Comparison of ENCODE assay signal across 10 cellular contexts in the genomic region with DNA sequence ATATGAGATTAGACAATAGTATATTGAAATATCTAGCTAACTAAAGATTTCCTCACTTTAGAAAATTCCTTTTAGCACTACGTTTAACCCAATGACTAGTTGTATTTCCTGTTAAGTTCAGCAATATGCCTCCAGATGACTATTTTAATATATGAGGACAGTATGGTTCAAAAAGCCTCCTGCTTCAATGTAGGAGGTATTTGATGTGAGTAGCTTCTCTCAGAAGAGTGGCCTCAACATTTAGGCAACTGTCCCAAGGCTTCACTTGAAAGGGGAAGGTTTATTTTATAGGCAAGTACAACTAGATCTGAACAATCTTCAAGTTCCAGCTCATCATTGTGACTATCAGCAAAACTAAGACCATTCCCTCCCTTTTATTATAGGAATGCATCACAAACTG. TPM values are rescaled to one million over a fixed set of nuclear protein-coding genes. Genes with fewer than 3 reads are reported as not detected.
DNase-seq lines count a peak whose midpoint lies in the region; ATAC-seq and TF ChIP-seq lines count a peak whose summit lies in the region.
"Had no signal": no experiment of that assay in that cellular context is flagged by ENCODE, and none has a peak within 500 bp of the region (broad histone marks: within the 10 kb centered on the region; RNA-seq: fewer than 3 reads in every experiment).

No MANE protein-coding gene starts in this region.

- peak overlapping the region; percentile 90 for H3K4me2 ChIP-seq in PC-3 (ENCODE audit: low read length)

- H3F3A ChIP-seq in PC-3 (ENCODE audit: low read length, unreplicated experiment) = no peaks in the 10 kb centered on the region

- no peak for TF ChIP-seq CTCF in GM12875 (IDR thresholded peaks at IDR 0.05; ENCODE audit: borderline replicate concordance, insufficient read depth, low read depth, low read length)
- TF ChIP-seq CTCF in PC-3 (conservative IDR thresholded peaks at IDR 0.05; ENCODE audit: low read depth, low read length) = no peak
- TF ChIP-seq CTCF in gastroesophageal sphincter (IDR thresholded peaks at IDR 0.05) = no peak

- WGBS in gastroesophageal sphincter (ENCODE audit: low coverage in 1 of 2), 2 donors = 19 to 31% methylated on average over 1 of the region's 1 CpG

- POLR2A ChIA-PET in PC-3 (lab: Charles Lee; ENCODE audit: unreplicated experiment) = interaction anchor here (0.6 kb wide), 1 partner anchor 320 kb away, joined by 3 read pairs; no protein-coding TSS in a partner anchor

- H3K36me3 ChIP-seq in PC-3 (ENCODE audit: low read depth, low read length) = no peaks in the 10 kb centered on the region
- H3K36me3 ChIP-seq in gastroesophageal sphincter = no peaks in the 10 kb centered on the region
- H3K36me3 ChIP-seq in skeletal muscle tissue (ENCODE audit: control insufficient read depth in 3 of 3, insufficient read depth in 3 of 3, low read length in 3 of 3) = peaks cover 0 to 4% (median 0%) of the 10 kb centered on the region in 3 donors

- H3K27me3 ChIP-seq in PC-3 (ENCODE audit: low read length) = no peaks in the 10 kb centered on the region
- H3K27me3 ChIP-seq in gastroesophageal sphincter = no peaks in the 10 kb centered on the region
- H3K27me3 ChIP-seq in skeletal muscle tissue (ENCODE audit: control insufficient read depth in 3 of 3, insufficient read depth in 3 of 3, low read length in 3 of 3) = no peaks in the 10 kb centered on the region

- no peaks in the 10 kb centered on the region for H4K20me1 ChIP-seq in PC-3 (ENCODE audit: low read length)

- ATAC-seq in PC-3 (no peak), gastroesophageal sphincter (no peak), esophagus mucosa (no peak), HG03469 (IDR thresholded peaks at IDR 0.05; ENCODE audit: unreplicated experiment) (no peak)

- intact Hi-C loops in PC-3 (cut with micrococcal nuclease) = loop anchor here (10.0 kb wide), 1 partner anchor 1380 kb away; no protein-coding TSS in a partner anchor

- DNase-seq in PC-3 = no peak
- DNase-seq in cerebellar nuclear complex (lab: John Stamatoyannopoulos, UW) = no peak
- no peak for DNase-seq in NCI-H82 (lab: John Stamatoyannopoulos, UW)
- DNase-seq: CD4-positive, alpha-beta T cell; small intestine had no signal

- TF ChIP-seq EP300 in gastroesophageal sphincter (IDR thresholded peaks at IDR 0.05) = no peak

- CTCF ChIA-PET in PC-3 (lab: Charles Lee) = no interaction called here

- no peaks in the 10 kb centered on the region for H3K9me2 ChIP-seq in PC-3 (replicated peaks; ENCODE audit: low read length)

- no peaks in the 10 kb centered on the region for H3K9me3 ChIP-seq in PC-3 (ENCODE audit: low read length)
- no peaks in the 10 kb centered on the region for H3K9me3 ChIP-seq in gastroesophageal sphincter
- H3K9me3 ChIP-seq in skeletal muscle tissue (ENCODE audit: control insufficient read depth in 3 of 3, low read length in 3 of 3) = no peaks in the 10 kb centered on the region

- H2AFZ ChIP-seq in PC-3 (ENCODE audit: low read length) = no peak overlapping the region

- no TSS peak for BruUV-seq in PC-3 (replicated peaks; lab: Mats Ljungman, UMichigan)

- TF ChIP-seq POLR2A in gastroesophageal sphincter (IDR thresholded peaks at IDR 0.05) = no peak

- peaks cover 27% of the 10 kb centered on the region for H3K79me2 ChIP-seq in PC-3 (ENCODE audit: low read length)

- H3K4me3 ChIP-seq in GM12875 (ENCODE audit: low read depth, low read length) (peak overlapping the region; percentile 37), PC-3 (ENCODE audit: low read length) (0 out of 2 replicates have a peak overlapping the region, but pooled peaks have one; percentile 85), gastroesophageal sphincter (peak overlapping the region; percentile 68 to 79), skeletal muscle tissue (ENCODE audit: low read length in 3 of 3) (peak overlapping the region; percentile 17 to 93 (median 42))

- peaks cover 21% of the 10 kb centered on the region for H3K4me1 ChIP-seq in PC-3 (ENCODE audit: insufficient read depth, low read length)
- H3K4me1 ChIP-seq in gastroesophageal sphincter = peaks cover 0 to 58% (median 5%) of the 10 kb centered on the region in 3 donors
- H3K4me1 ChIP-seq in skeletal muscle tissue (ENCODE audit: control insufficient read depth in 3 of 3, insufficient read depth in 3 of 3, low read length in 3 of 3) = peaks cover 26 to 58% (median 35%) of the 10 kb centered on the region in 3 donors

- H3K9ac ChIP-seq in PC-3 (ENCODE audit: low read length) (no peak overlapping the region), skeletal muscle tissue (ENCODE audit: low read depth in 1 of 3, low read length in 3 of 3) (peak overlapping the region; percentile 72 to 83 (median 81))

- no peak overlapping the region for H3K27ac ChIP-seq in PC-3 (ENCODE audit: low read length)
- peak overlapping the region; percentile 83 to 96 (median 93) for H3K27ac ChIP-seq in gastroesophageal sphincter
- peak overlapping the region; percentile 81 for H3K27ac ChIP-seq in skeletal muscle tissue (ENCODE audit: low read depth, low read length)

RNA-seq across cellular contexts. Expression of a gene that starts 2.1 kb away (rescaled TPM):
- total RNA-seq in PC-3 (2014; rRNA removed) (4.4 and 8.0 TPM in 2 replicates), gastroesophageal sphincter (10 to 100 TPM; 23.1 to 66.9 (median 29.5) TPM), skeletal muscle tissue (464 TPM), esophagus mucosa (4.5 TPM)
